ENCODE assay signal across 8 cellular contexts in genomic region chr6:36028887-36029324, GRCh38. TPM values are rescaled to one million over a fixed set of nuclear protein-coding genes. Genes with fewer than 3 reads are reported as not detected.
DNase-seq lines count a peak whose midpoint lies in the region; ATAC-seq and TF ChIP-seq lines count a peak whose summit lies in the region.

No MANE protein-coding gene starts in this region.

- 1% methylated on average over 13 of the region's 13 CpGs for WGBS in right cardiac atrium
- 1% methylated on average over 13 of the region's 13 CpGs for WGBS in psoas muscle, 3 donors
- 0 to 1% methylated on average over 13 of the region's 13 CpGs for WGBS in upper lobe of left lung, 2 donors

- TF ChIP-seq POLR2A in upper lobe of left lung (IDR thresholded peaks at IDR 0.05): peak in 2 of 4 donors; percentile 29 to 54

- ATAC-seq in right cardiac atrium (peak; percentile 67 to 79), psoas muscle (peak in 3 of 4 donors; percentile 33 to 56 (median 41)), upper lobe of left lung (ENCODE audit: low FRiP score in 2 of 2) (peak; percentile 59 to 77), GM19455 (IDR thresholded peaks at IDR 0.05; ENCODE audit: unreplicated experiment) (no peak)

- H3K4me1 ChIP-seq in Loucy (ENCODE audit: insufficient read depth, low read length, poor library complexity, severe bottlenecking) (peaks cover 25% of the 10 kb centered on the region), right cardiac atrium (ENCODE audit: control insufficient read depth, insufficient read depth, low read length) (peaks cover 2% of the 10 kb centered on the region), psoas muscle (peaks cover 26% of the 10 kb centered on the region), upper lobe of left lung (peaks cover 38 to 49% (median 41%) of the 10 kb centered on the region in 4 donors)

- H3K9me2 ChIP-seq in Loucy (replicated peaks; ENCODE audit: low read depth, low read length): no peaks in the 10 kb centered on the region

- intact Hi-C loops in right cardiac atrium (cut with DNase I): loop anchor here in 3 of 4 donors (2.0 to 5.0 kb wide), 2 partner anchors 66 to 168 kb away; partner anchors contain the start of gene BRPF3 (in 2 of the 3)
- intact Hi-C loops in psoas muscle (cut with DNase I): loop anchor here in 1 of 2 donors (10.0 kb wide), 1 partner anchor 336 kb away; no protein-coding TSS in a partner anchor

- no peaks in the 10 kb centered on the region for H3K36me3 ChIP-seq in Loucy (ENCODE audit: insufficient read depth, low read length)
- H3K36me3 ChIP-seq in psoas muscle (ENCODE audit: insufficient read depth in 1 of 2, low read depth in 1 of 2): no peaks in the 10 kb centered on the region
- no peaks in the 10 kb centered on the region for H3K36me3 ChIP-seq in upper lobe of left lung

- no peak for TF ChIP-seq EP300 in upper lobe of left lung (IDR thresholded peaks at IDR 0.05)

- H3K9me3 ChIP-seq in Loucy (ENCODE audit: insufficient read depth, low read depth, low read length) (no peaks in the 10 kb centered on the region), right cardiac atrium (ENCODE audit: control insufficient read depth, low read length) (no peaks in the 10 kb centered on the region), psoas muscle (no peaks in the 10 kb centered on the region), upper lobe of left lung (no peaks in the 10 kb centered on the region)

- H3K4me3 ChIP-seq in Loucy (ENCODE audit: low read length, poor library complexity, severe bottlenecking) (peak overlapping the region; percentile 85), right cardiac atrium (ENCODE audit: low read length) (peak overlapping the region; percentile 86), psoas muscle (peak overlapping the region; percentile 90), upper lobe of left lung (peak overlapping the region; percentile 28 to 100 (median 99))

- DNase-seq in DMS114 treated with DMSO at 0.1 percent for 48 hours (lab: John Stamatoyannopoulos, UW; ENCODE audit: unreplicated experiment) (peak; percentile 48), T-helper 2 cell (peak; percentile 14 to 91 (median 59)), right cardiac atrium (peak; percentile 75 to 85 (median 77)), psoas muscle (peak; percentile 57 to 73), upper lobe of left lung (peak in 1 of 2 donors; percentile 89)

- H2AFZ ChIP-seq in Loucy (ENCODE audit: low read length): no peak overlapping the region

- H4K20me1 ChIP-seq in Loucy (ENCODE audit: insufficient read depth, low read length, poor library complexity, severe bottlenecking): peaks cover 59% of the 10 kb centered on the region

- H3K27me3 ChIP-seq in Loucy (ENCODE audit: insufficient read depth, low read length, poor library complexity, severe bottlenecking) (peaks cover 9% of the 10 kb centered on the region), right cardiac atrium (ENCODE audit: control insufficient read depth, insufficient read depth) (no peaks in the 10 kb centered on the region), psoas muscle (ENCODE audit: insufficient read depth in 3 of 3, low read length in 2 of 3) (no peaks in the 10 kb centered on the region), upper lobe of left lung (peaks cover 0 to 5% (median 0%) of the 10 kb centered on the region in 4 donors)

- H3F3A ChIP-seq in Loucy (ENCODE audit: low read depth): peaks cover 10% of the 10 kb centered on the region

- TF ChIP-seq CTCF in Loucy (conservative IDR thresholded peaks at IDR 0.05; ENCODE audit: low read length) (no peak), psoas muscle (IDR thresholded peaks at IDR 0.05) (no peak), upper lobe of left lung (IDR thresholded peaks at IDR 0.05) (no peak)

- H3K79me2 ChIP-seq in Loucy (ENCODE audit: insufficient read depth, low read length): peaks cover 64% of the 10 kb centered on the region

- H3K4me2 ChIP-seq in Loucy (ENCODE audit: low read depth, low read length, poor library complexity, severe bottlenecking): peak overlapping the region; percentile 85

- H3K27ac ChIP-seq in angular gyrus (ENCODE audit: low read depth, low read length) (peak overlapping the region; percentile 83), right cardiac atrium (ENCODE audit: low read length) (peak overlapping the region; percentile 57), psoas muscle (peak overlapping the region; percentile 93), upper lobe of left lung (peak overlapping the region; percentile 87 to 100 (median 97))

- peak overlapping the region; percentile 100 for H3K9ac ChIP-seq in Loucy (ENCODE audit: low read depth, low read length, poor library complexity, severe bottlenecking)

RNA-seq across cellular contexts. Expression of gene MAPK14, which starts 1.3 kb away (rescaled TPM):
- 10 to 100 TPM; 27.8 to 37.0 (median 33.7) TPM for total RNA-seq in right cardiac atrium
- 12.4 TPM for polyA plus RNA-seq in right cardiac atrium
- 10 to 100 TPM; 23.9 to 32.8 (median 31.4) TPM for total RNA-seq in psoas muscle
- polyA plus RNA-seq in psoas muscle: 10 to 100 TPM; 11.8 to 42.0 (median 25.3) TPM
- 10 to 100 TPM; 39.8 to 96.3 (median 70.8) TPM for total RNA-seq in upper lobe of left lung

RNA-seq across cellular contexts. Expression of gene SLC26A8, which starts 4.5 kb away (rescaled TPM):
- under 1 TPM in 1 of 4 donors, not detected in 3; 0.29 TPM for total RNA-seq in right cardiac atrium
- polyA plus RNA-seq in right cardiac atrium: not detected
- total RNA-seq in psoas muscle: under 1 TPM in 1 of 4 donors, not detected in 3; 0.15 TPM
- polyA plus RNA-seq in psoas muscle: under 1 TPM in 1 of 3 donors, not detected in 2; 0.04 TPM
- total RNA-seq in upper lobe of left lung: 1 to 10 TPM in 1 of 6 donors, under 1 TPM in 5; under 0.01 to 1.5 (median 0.80) TPM
